9 cellular contexts compared by ENCODE assay signal in genomic region chr5:124162782-124163532, GRCh38.
DNase-seq lines count a peak whose midpoint lies in the region; ATAC-seq lines count a peak whose summit lies in the region.
"Had no signal": no experiment of that assay in that cellular context is flagged by ENCODE, and none has a peak within 500 bp of the region (broad histone marks: within the 10 kb centered on the region; RNA-seq: fewer than 3 reads in every experiment).

No MANE protein-coding gene starts in this region.

- H3K4me1 Mint-ChIP-seq in activated CD8-positive, alpha-beta T cell treated with anti-CD3 and anti-CD28 coated beads, Interleukin-2, amount 10 ng/mL, durations not matched to agents 7 days and 5 days (ENCODE audit: low read depth): peaks cover 9% of the 10 kb centered on the region

- H3K27ac Mint-ChIP-seq in activated CD8-positive, alpha-beta T cell treated with anti-CD3 and anti-CD28 coated beads, Interleukin-2, amount 10 ng/mL, durations not matched to agents 7 days and 5 days: no peak overlapping the region

- H3K36me3 ChIP-seq in ACC112 (ENCODE audit: insufficient read depth, low read length): no peaks in the 10 kb centered on the region
- H3K36me3 ChIP-seq in KOPT-K1 (ENCODE audit: insufficient read depth, low read length): no peaks in the 10 kb centered on the region

- peak; percentile 63 for ATAC-seq in activated CD8-positive, alpha-beta T cell treated with anti-CD3 and anti-CD28 coated beads, Interleukin-2, amount 10 ng/mL, durations not matched to agents 7 days and 5 days
- ATAC-seq in GM21528 (IDR thresholded peaks at IDR 0.05; ENCODE audit: low FRiP score, unreplicated experiment): no peak
- ATAC-seq: K562 had no signal

- H3K27me3 ChIP-seq in ACC112 (ENCODE audit: insufficient read depth, low read length): no peaks in the 10 kb centered on the region

- H3K9me3 Mint-ChIP-seq in activated CD8-positive, alpha-beta T cell treated with anti-CD3 and anti-CD28 coated beads, Interleukin-2, amount 10 ng/mL, durations not matched to agents 7 days and 5 days (ENCODE audit: insufficient read depth): no peaks in the 10 kb centered on the region

- DNase-seq in activated CD8-positive, alpha-beta T cell treated with anti-CD3 and anti-CD28 coated beads, Interleukin-2, amount 10 ng/mL, durations not matched to agents 7 days and 5 days: peak; percentile 22
- DNase-seq in left kidney (ENCODE audit: low read depth, low spot score) (peak; percentile 55), ureter (ENCODE audit: low spot score) (no peak), islet precursor cell (no peak), DMS114 treated with DMSO at 0.1 percent for 48 hours (lab: John Stamatoyannopoulos, UW; ENCODE audit: unreplicated experiment) (no peak)

- H3K9me3 ChIP-seq in KOPT-K1 (ENCODE audit: insufficient read depth, low read length, poor library complexity, severe bottlenecking): no peaks in the 10 kb centered on the region

- H3K36me3 Mint-ChIP-seq in activated CD8-positive, alpha-beta T cell treated with anti-CD3 and anti-CD28 coated beads, Interleukin-2, amount 10 ng/mL, durations not matched to agents 7 days and 5 days (ENCODE audit: low read depth): no peaks in the 10 kb centered on the region

- no peak overlapping the region for H2AFZ ChIP-seq in ACC112 (ENCODE audit: low read length, unreplicated experiment)

- POLR2A ChIA-PET in activated CD8-positive, alpha-beta T cell treated with anti-CD3 and anti-CD28 coated beads, Interleukin-2, amount 10 ng/mL, durations not matched to agents 7 days and 5 days (lab: Charles Lee): no interaction called here

- peak overlapping the region; percentile 5 for H3K4me3 Mint-ChIP-seq in activated CD8-positive, alpha-beta T cell treated with anti-CD3 and anti-CD28 coated beads, Interleukin-2, amount 10 ng/mL, durations not matched to agents 7 days and 5 days

- H3K79me2 ChIP-seq in ACC112 (ENCODE audit: control insufficient read depth, insufficient read depth, low read length, unreplicated experiment): no peaks in the 10 kb centered on the region

- no peaks in the 10 kb centered on the region for H3K4me1 ChIP-seq in ACC112 (ENCODE audit: control insufficient read depth, insufficient read depth, low read length, unreplicated experiment)

- H3K27ac ChIP-seq in ACC112 (ENCODE audit: low read depth, low read length) (no peak overlapping the region), KOPT-K1 (ENCODE audit: low read depth, low read length, poor library complexity, severe bottlenecking) (peak overlapping the region; percentile 57)

- CTCF ChIA-PET in activated CD8-positive, alpha-beta T cell treated with anti-CD3 and anti-CD28 coated beads, Interleukin-2, amount 10 ng/mL, durations not matched to agents 7 days and 5 days (lab: Charles Lee): no interaction called here

- no peaks in the 10 kb centered on the region for H3K27me3 Mint-ChIP-seq in activated CD8-positive, alpha-beta T cell treated with anti-CD3 and anti-CD28 coated beads, Interleukin-2, amount 10 ng/mL, durations not matched to agents 7 days and 5 days (ENCODE audit: low read depth)

- H3K4me3 ChIP-seq in ACC112 (ENCODE audit: low read depth, low read length): peak overlapping the region; percentile 50
- H3K4me3 ChIP-seq: K562 had no signal

Comparison
In these comparisons a context has a peak if more than half of its experiments do, and no peak if none do; other contexts are left out.
1. DNase-seq: peak in activated CD8-positive, alpha-beta T cell treated with anti-CD3 and anti-CD28 coated beads, Interleukin-2, amount 10 ng/mL, durations not matched to agents 7 days and 5 days (single experiment) and left kidney (single experiment); none in ureter (single experiment), islet precursor cell (single experiment) and DMS114 treated with DMSO at 0.1 percent for 48 hours (single experiment).